17 cellular contexts compared by ENCODE assay signal in the genomic region with DNA sequence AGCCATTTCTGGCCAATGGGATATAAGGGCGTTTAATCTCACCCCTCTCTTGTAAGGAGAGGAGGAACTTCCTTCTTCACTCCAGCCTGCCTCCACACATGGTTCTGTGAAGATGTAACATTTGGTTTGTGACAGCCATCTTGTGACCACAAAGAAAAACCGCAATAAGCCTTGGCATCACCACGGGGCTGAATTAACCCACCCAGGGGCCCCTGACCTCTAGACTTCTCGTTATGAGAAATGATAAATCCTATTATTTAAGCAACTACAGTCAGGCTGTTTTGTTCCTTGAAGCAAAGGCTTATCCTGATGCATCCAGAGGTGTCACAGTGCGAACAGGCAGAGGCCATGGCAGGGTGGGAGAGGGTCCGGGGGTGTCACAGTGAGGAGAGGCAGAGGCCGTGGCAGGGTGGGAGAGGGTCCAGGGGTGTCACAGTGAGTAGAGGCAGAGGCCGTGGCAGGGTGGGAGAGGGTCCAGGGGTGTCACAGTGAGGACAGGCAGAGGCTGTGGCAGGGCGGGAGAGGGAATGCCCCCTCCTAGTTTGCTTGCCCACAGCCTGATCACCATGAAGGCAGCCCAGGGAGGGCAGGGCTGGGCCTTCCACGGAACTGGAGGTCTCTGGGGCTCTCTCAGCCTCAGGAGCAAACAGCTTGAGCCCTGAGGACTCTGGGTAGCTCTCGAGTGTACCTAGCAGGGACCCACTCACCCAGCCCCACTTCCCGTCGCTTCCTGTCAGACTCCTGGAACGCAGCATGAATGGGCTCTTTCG.
DNase-seq lines count a peak whose midpoint lies in the region; TF ChIP-seq lines count a peak whose summit lies in the region.
"Had no signal": no experiment of that assay in that cellular context is flagged by ENCODE, and none has a peak within 500 bp of the region (broad histone marks: within the 10 kb centered on the region; RNA-seq: fewer than 3 reads in every experiment).

No MANE protein-coding gene starts in this region.

- H3K36me3 ChIP-seq in BLaER1 treated with 17β-estradiol and CSF1 and Interleukin-3, amounts not matched to agents 10 nM and 100 nM, result no peaks in the 10 kb centered on the region
- H3K36me3 ChIP-seq in KMS-11 (ENCODE audit: insufficient read depth) (no peaks in the 10 kb centered on the region), suprapubic skin (no peaks in the 10 kb centered on the region), spleen (no peaks in the 10 kb centered on the region)
- H3K36me3 ChIP-seq: BE2C, HAP-1, neural progenitor cell had no signal

- TF ChIP-seq EP300 in suprapubic skin (IDR thresholded peaks at IDR 0.05), result no peak

- H3K4me3 ChIP-seq in BLaER1 treated with 17β-estradiol and CSF1 and Interleukin-3, amounts not matched to agents 10 nM and 100 nM, result peak overlapping the region in 1 of 10 experiments; percentile 7; a peak in 2 of 20 replicates
- H3K4me3 ChIP-seq in KMS-11 (IDR thresholded peaks at IDR 0.05; ENCODE audit: insufficient read depth, low read depth, low read length) (no peak overlapping the region), suprapubic skin (no peak overlapping the region), spleen (no peak overlapping the region)
- H3K4me3 ChIP-seq: HAP-1, neural progenitor cell had no signal

- peaks cover 23 to 54% (median 34%) of the 10 kb centered on the region in 10 experiments for H3K4me1 ChIP-seq in BLaER1 treated with 17β-estradiol and CSF1 and Interleukin-3, amounts not matched to agents 10 nM and 100 nM
- H3K4me1 ChIP-seq in KMS-11 (ENCODE audit: low read depth, poor library complexity, severe bottlenecking), result peaks cover 52% of the 10 kb centered on the region
- H3K4me1 ChIP-seq in suprapubic skin, result no peaks in the 10 kb centered on the region
- H3K4me1 ChIP-seq in spleen, result peaks cover 0 to 4% (median 0%) of the 10 kb centered on the region in 6 donors
- H3K4me1 ChIP-seq: BE2C, HAP-1 had no signal

- peak overlapping the region; percentile 64 to 87 (median 79) for H3K4me2 ChIP-seq in BLaER1 treated with 17β-estradiol and CSF1 and Interleukin-3, amounts not matched to agents 10 nM and 100 nM
- peak overlapping the region; percentile 53 for H3K4me2 ChIP-seq in KMS-11
- H3K4me2 ChIP-seq: neural progenitor cell had no signal

- no peaks in the 10 kb centered on the region for H3K79me2 ChIP-seq in KMS-11 (ENCODE audit: insufficient read depth, low read depth)

- peaks cover 22% of the 10 kb centered on the region for H3K4me1 Mint-ChIP-seq in T-helper 2 cell treated with Interferon-gamma antibody and Interleukin-4, amounts not matched to agents 5 μg/mL and 100 μg/mL, for 36 hours (ENCODE audit: low read depth)
- H3K4me1 Mint-ChIP-seq: IgD-negative memory B cell had no signal

- in situ Hi-C loops in ACHN (cut with HindIII; ENCODE audit: low pct_ligation_motif_present, low pct_unique_long_range_greater_than_20kb, low sequenced_read_pairs), result no loop called here

- 0 out of 22 replicates have a peak, but pooled peaks cover 0 to 8% (median 0%) of the 10 kb centered on the region in 11 experiments for H4K20me1 ChIP-seq in BLaER1 treated with 17β-estradiol and CSF1 and Interleukin-3, amounts not matched to agents 10 nM and 100 nM
- H4K20me1 ChIP-seq in KMS-11 (ENCODE audit: insufficient read depth), result no peaks in the 10 kb centered on the region

- H2AFZ ChIP-seq in KMS-11 (ENCODE audit: low read depth), result peak overlapping the region; percentile 25; the same call in 1 of the 2 replicates
- H2AFZ ChIP-seq: neural progenitor cell had no signal

- peak overlapping the region in 7 of 11 experiments; percentile 3 to 74 (median 34); a peak in 8 of 22 replicates for H3K27ac ChIP-seq in BLaER1 treated with 17β-estradiol and CSF1 and Interleukin-3, amounts not matched to agents 10 nM and 100 nM
- H3K27ac ChIP-seq in KMS-11, result peak overlapping the region; percentile 14; the same call in 1 of the 2 replicates
- no peak overlapping the region for H3K27ac ChIP-seq in suprapubic skin
- H3K27ac ChIP-seq in spleen, result no peak overlapping the region
- H3K27ac ChIP-seq: neural progenitor cell had no signal

- H3K27me3 Mint-ChIP-seq in T-helper 2 cell treated with Interferon-gamma antibody and Interleukin-4, amounts not matched to agents 5 μg/mL and 100 μg/mL, for 36 hours (ENCODE audit: low read depth), result peaks cover 2% of the 10 kb centered on the region

- H3K27me3 ChIP-seq in BLaER1 treated with 17β-estradiol and CSF1 and Interleukin-3, amounts not matched to agents 10 nM and 100 nM, result peaks cover 0 to 20% (median 0%) of the 10 kb centered on the region in 11 experiments; a peak in 4 of 22 replicates
- no peaks in the 10 kb centered on the region for H3K27me3 ChIP-seq in KMS-11 (ENCODE audit: insufficient read depth, low read depth)
- H3K27me3 ChIP-seq in suprapubic skin, result peaks cover 13% of the 10 kb centered on the region
- peaks cover 0 to 42% (median 0%) of the 10 kb centered on the region in 7 donors for H3K27me3 ChIP-seq in spleen (replicated peaks in 1 of 7)
- H3K27me3 ChIP-seq: neural progenitor cell had no signal

- TF ChIP-seq POLR2A in suprapubic skin (IDR thresholded peaks at IDR 0.05) (no peak), spleen (IDR thresholded peaks at IDR 0.05) (no peak)

- no peak for TF ChIP-seq CTCF in KMS-11 (conservative IDR thresholded peaks at IDR 0.05; ENCODE audit: low read depth, low read length)
- TF ChIP-seq CTCF in suprapubic skin (IDR thresholded peaks at IDR 0.05), result no peak
- TF ChIP-seq CTCF in spleen (IDR thresholded peaks at IDR 0.05 in 8 of 11, conservative IDR thresholded peaks at IDR 0.05 in 3 of 11), result no peak

- H3K36me3 Mint-ChIP-seq in T-helper 2 cell treated with Interferon-gamma antibody and Interleukin-4, amounts not matched to agents 5 μg/mL and 100 μg/mL, for 36 hours (ENCODE audit: low read depth), result no peaks in the 10 kb centered on the region
- H3K36me3 Mint-ChIP-seq: neural progenitor cell had no signal

- no peak overlapping the region for H3K4me3 Mint-ChIP-seq in T-helper 2 cell treated with Interferon-gamma antibody and Interleukin-4, amounts not matched to agents 5 μg/mL and 100 μg/mL, for 36 hours
- H3K4me3 Mint-ChIP-seq: IgD-negative memory B cell, neural progenitor cell, T-helper 17 cell had no signal

- H3K9me3 ChIP-seq in BLaER1 treated with 17β-estradiol and CSF1 and Interleukin-3, amounts not matched to agents 10 nM and 100 nM (replicated peaks in 1 of 11), result peaks cover 9 to 22% (median 17%) of the 10 kb centered on the region in 11 experiments; a peak in 19 of 22 replicates
- H3K9me3 ChIP-seq in suprapubic skin, result no peaks in the 10 kb centered on the region
- peaks cover 0 to 8% (median 2%) of the 10 kb centered on the region in 8 donors for H3K9me3 ChIP-seq in spleen
- H3K9me3 ChIP-seq: BE2C, HAP-1 had no signal

- peak; percentile 21 for DNase-seq in T-helper 2 cell treated with Interferon-gamma antibody and Interleukin-4, amounts not matched to agents 5 μg/mL and 100 μg/mL, for 36 hours (ENCODE audit: low spot score)
- DNase-seq in islet precursor cell (peak; percentile 30), suprapubic skin (ENCODE audit: low spot score in 2 of 2) (no peak), spleen (no peak), ACHN (no peak), AG08396 (ENCODE audit: low spot score) (no peak)
- DNase-seq: activated effector memory CD4-positive, alpha-beta T cell treated with anti-CD3 and anti-CD28 coated beads, Interleukin-2, amount 50 U/mL, for 16 hours; BE2C; DMS79; NCI-H187 treated with DMSO at 0.1 percent for 48 hours; NCI-H510A treated with DMSO at 0.1 percent for 48 hours; T-helper 17 cell had no signal

- intact Hi-C loops in spleen (cut with DNase I; ENCODE audit: low total_unique reads), result no loop called here

- WGBS in suprapubic skin, result 83% methylated on average over 13 of the region's 15 CpGs
- 51 to 64% (median 60%) methylated on average over 14 to 15 of the region's 15 CpGs for whole genome bisulfite sequencing in spleen, 5 donors

- no peaks in the 10 kb centered on the region for H3K9me3 Mint-ChIP-seq in T-helper 2 cell treated with Interferon-gamma antibody and Interleukin-4, amounts not matched to agents 5 μg/mL and 100 μg/mL, for 36 hours
- H3K9me3 Mint-ChIP-seq: IgD-negative memory B cell had no signal

- peak overlapping the region in 3 of 11 experiments; percentile 7 to 52 (median 18); a peak in 2 of 22 replicates for H3K9ac ChIP-seq in BLaER1 treated with 17β-estradiol and CSF1 and Interleukin-3, amounts not matched to agents 10 nM and 100 nM
- no peak overlapping the region; the same call in 1 of the 2 replicates for H3K9ac ChIP-seq in KMS-11
- H3K9ac ChIP-seq: neural progenitor cell had no signal

- no peak overlapping the region for H3K27ac Mint-ChIP-seq in T-helper 2 cell treated with Interferon-gamma antibody and Interleukin-4, amounts not matched to agents 5 μg/mL and 100 μg/mL, for 36 hours
- H3K27ac Mint-ChIP-seq: IgD-negative memory B cell, T-helper 17 cell had no signal

Comparison
In these comparisons a context has a peak if more than half of its experiments do, and no peak if none do; other contexts are left out.
1. H3K27ac ChIP-seq: peak in BLaER1 treated with 17β-estradiol and CSF1 and Interleukin-3, amounts not matched to agents 10 nM and 100 nM (7 of 11) and KMS-11 (single experiment); none in suprapubic skin (single experiment) and spleen (0 of 8).
2. DNase-seq: peak in T-helper 2 cell treated with Interferon-gamma antibody and Interleukin-4, amounts not matched to agents 5 μg/mL and 100 μg/mL, for 36 hours (single experiment) and islet precursor cell (single experiment); none in suprapubic skin (0 of 2), spleen (single experiment), ACHN (single experiment) and AG08396 (single experiment).